Comparison of ENCODE assay signal across 22 cellular contexts in the genomic region with DNA sequence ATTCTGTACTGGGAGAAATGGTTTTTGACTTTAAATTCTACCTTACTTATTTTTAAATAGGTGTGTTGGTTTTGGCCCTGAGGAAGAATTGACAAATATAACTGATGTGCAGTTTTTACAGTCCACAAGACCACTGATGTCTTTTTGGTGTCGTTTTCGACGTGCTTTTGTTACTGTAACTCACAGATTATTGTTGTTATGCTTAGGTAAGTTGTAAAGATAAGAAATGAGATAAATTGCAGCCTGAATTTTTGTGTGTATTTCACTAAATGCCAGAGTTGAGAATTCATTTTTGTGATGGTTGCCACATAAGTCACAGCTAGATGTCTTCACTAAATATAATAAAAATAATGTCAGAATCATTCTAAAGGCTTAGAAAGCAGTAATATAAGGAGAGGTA. TPM values are rescaled to one million over a fixed set of nuclear protein-coding genes. Genes with fewer than 3 reads are reported as not detected.
A peak's percentile ranks its signal among the peaks of the same experiment; 100 is the strongest.
DNase-seq lines count a peak whose midpoint lies in the region; ATAC-seq, FAIRE-seq and TF ChIP-seq lines count a peak whose summit lies in the region.
"Had no signal": no experiment of that assay in that cellular context is flagged by ENCODE, and none has a peak within 500 bp of the region (broad histone marks: within the 10 kb centered on the region; RNA-seq: fewer than 3 reads in every experiment).

No MANE protein-coding gene starts in this region.

- H3K27me3 ChIP-seq in adipocyte (replicated peaks; ENCODE audit: control insufficient read depth, insufficient read depth, low read length): no peaks in the 10 kb centered on the region
- no peaks in the 10 kb centered on the region for H3K27me3 ChIP-seq in K562 (ENCODE audit: control insufficient read depth in 2 of 2, insufficient read depth in 2 of 2, low read length in 2 of 2)
- H3K27me3 ChIP-seq: BE2C; BLaER1 treated with 17β-estradiol and CSF1 and Interleukin-3, amounts not matched to agents 10 nM and 100 nM had no signal

- peak; percentile 63 for FAIRE-seq in K562 (lab: Jason Lieb, UNC)
- no peak for FAIRE-seq in H54 (lab: Jason Lieb, UNC)
- FAIRE-seq: D721Med, GM12891, H1 had no signal

- CTCF ChIA-PET in K562 (lab: Yijun Ruan, JAX; ENCODE audit: low intra/inter-chr PET ratio): no interaction called here

- peaks cover 61% of the 10 kb centered on the region for H3K36me3 Mint-ChIP-seq in stimulated activated effector memory CD8-positive, alpha-beta T cell treated with anti-CD3 and anti-CD28 coated beads, Interleukin-12 subunit alpha, Interleukin-12 subunit beta, amount 100 ng/mL, for 72 hours

- H3K9me1 ChIP-seq in K562 (ENCODE audit: control insufficient read depth, insufficient read depth, low read length): no peaks in the 10 kb centered on the region

- H3K4me3 Mint-ChIP-seq in stimulated activated effector memory CD8-positive, alpha-beta T cell treated with anti-CD3 and anti-CD28 coated beads, Interleukin-12 subunit alpha, Interleukin-12 subunit beta, amount 100 ng/mL, for 72 hours: no peak overlapping the region
- H3K4me3 Mint-ChIP-seq: CD14-positive monocyte; CD4-positive, alpha-beta T cell; CD8-positive, alpha-beta memory T cell; H9 had no signal

- DNase-seq in EH (ENCODE audit: low read depth) (peak; percentile 21), adipocyte (ENCODE audit: low read depth) (peak; percentile 18), K562 (ENCODE audit: extremely low read depth in 1 of 4, low spot score in 3 of 4) (no peak), H54 (ENCODE audit: insufficient read length, low spot score) (no peak), hepatic stellate cell (ENCODE audit: low spot score) (no peak), NOMO-1 treated with DMSO at 0.1 percent for 48 hours (lab: John Stamatoyannopoulos, UW; ENCODE audit: unreplicated experiment) (no peak)
- DNase-seq in stimulated activated effector memory CD8-positive, alpha-beta T cell treated with anti-CD3 and anti-CD28 coated beads, Interleukin-12 subunit alpha, Interleukin-12 subunit beta, amount 100 ng/mL, for 72 hours (ENCODE audit: low spot score in 2 of 2): no peak
- DNase-seq: BE2C; CD4-positive, alpha-beta T cell; CD8-positive, alpha-beta memory T cell; DMS 273 treated with DMSO at 0.1 percent for 48 hours; DMS79; GF-D8; GM23248; H9 had no signal

- no peak overlapping the region for H3K4me2 ChIP-seq in K562 (ENCODE audit: insufficient read depth, low read length)
- H3K4me2 ChIP-seq: BLaER1 treated with 17β-estradiol and CSF1 and Interleukin-3, amounts not matched to agents 10 nM and 100 nM had no signal

- H3K4me3 ChIP-seq in adipocyte (ENCODE audit: low read length) (no peak overlapping the region), K562 (no peak overlapping the region)
- H3K4me3 ChIP-seq: BLaER1 treated with 17β-estradiol and CSF1 and Interleukin-3, amounts not matched to agents 10 nM and 100 nM; GM23248 had no signal

- H3K4me1 ChIP-seq in adipocyte (ENCODE audit: control insufficient read depth, insufficient read depth, low read length) (no peaks in the 10 kb centered on the region), K562 (replicated peaks in 1 of 2; ENCODE audit: control insufficient read depth in 2 of 2, insufficient read depth in 2 of 2, low read length in 2 of 2) (no peaks in the 10 kb centered on the region)
- H3K4me1 ChIP-seq: BE2C; BLaER1 treated with 17β-estradiol and CSF1 and Interleukin-3, amounts not matched to agents 10 nM and 100 nM had no signal

- no peaks in the 10 kb centered on the region for H3K79me2 ChIP-seq in K562 (ENCODE audit: control insufficient read depth, insufficient read depth, low read length)

- H3K9ac ChIP-seq in adipocyte (ENCODE audit: low read length) (no peak overlapping the region), K562 (ENCODE audit: insufficient read depth in 1 of 2, low read depth in 2 of 2, low read length in 2 of 2) (no peak overlapping the region)
- H3K9ac ChIP-seq: BLaER1 treated with 17β-estradiol and CSF1 and Interleukin-3, amounts not matched to agents 10 nM and 100 nM; GM23248 had no signal

- H3K4me1 Mint-ChIP-seq in stimulated activated effector memory CD8-positive, alpha-beta T cell treated with anti-CD3 and anti-CD28 coated beads, Interleukin-12 subunit alpha, Interleukin-12 subunit beta, amount 100 ng/mL, for 72 hours: no peaks in the 10 kb centered on the region
- H3K4me1 Mint-ChIP-seq: CD14-positive monocyte had no signal

- H3K27ac ChIP-seq in K562 (ENCODE audit: extremely low read depth, low read depth, low read length): no peak overlapping the region
- H3K27ac ChIP-seq: 22Rv1; BLaER1 treated with 17β-estradiol and CSF1 and Interleukin-3, amounts not matched to agents 10 nM and 100 nM; GM23248 had no signal

- no peak for TF ChIP-seq RAD21 in K562 (CRISPR knock-in tag; conservative IDR thresholded peaks at IDR 0.05 in 1 of 2, IDR thresholded peaks at IDR 0.05 in 1 of 2)

- H3K9me3 ChIP-seq in adipocyte (ENCODE audit: control insufficient read depth, low read length) (no peaks in the 10 kb centered on the region), K562 (replicated peaks; ENCODE audit: control insufficient read depth, insufficient read depth, low read depth, low read length) (no peaks in the 10 kb centered on the region)
- H3K9me3 ChIP-seq: BE2C; BLaER1 treated with 17β-estradiol and CSF1 and Interleukin-3, amounts not matched to agents 10 nM and 100 nM had no signal

- BruUV-seq in K562 (replicated peaks; lab: Mats Ljungman, UMichigan): no TSS peak

- H2AFZ ChIP-seq in K562 (ENCODE audit: low read depth, low read length): no peak overlapping the region
- H2AFZ ChIP-seq: GM23248 had no signal

- POLR2A ChIA-PET in K562 (lab: Yijun Ruan, JAX): interaction anchor here (1.1 kb wide), 1 partner anchor 105 kb away, joined by 3 read pairs; no protein-coding TSS in a partner anchor

- 58% methylated on average over 3 of the region's 3 CpGs for WGBS in K562 (ENCODE audit: insufficient coverage, low coverage, missing lambda C conversion rate)

- H3K9me3 Mint-ChIP-seq in stimulated activated effector memory CD8-positive, alpha-beta T cell treated with anti-CD3 and anti-CD28 coated beads, Interleukin-12 subunit alpha, Interleukin-12 subunit beta, amount 100 ng/mL, for 72 hours: no peaks in the 10 kb centered on the region
- H3K9me3 Mint-ChIP-seq: CD14-positive monocyte; CD4-positive, alpha-beta T cell; CD8-positive, alpha-beta memory T cell; H9 had no signal

- H3K36me3 ChIP-seq in adipocyte (ENCODE audit: control insufficient read depth, insufficient read depth, low read length, severe bottlenecking) (peaks cover 38% of the 10 kb centered on the region), K562 (ENCODE audit: control insufficient read depth, insufficient read depth, low read length) (peaks cover 28% of the 10 kb centered on the region; the same call in 1 of the 3 replicates)

- TF ChIP-seq CTCF in K562 (IDR thresholded peaks at IDR 0.05 in 2 of 3, conservative IDR thresholded peaks at IDR 0.05 in 1 of 3; ENCODE audit: insufficient read depth in 2 of 3, low read depth in 1 of 3, low read length in 3 of 3): no peak

- in situ Hi-C loops in K562 (cut with MboI): no loop called here

- no peak for TF ChIP-seq POLR2A in K562 (conservative IDR thresholded peaks at IDR 0.05)
- no peak for TF ChIP-seq POLR2A in H54 (IDR thresholded peaks at IDR 0.05; ENCODE audit: low read depth, low read length)

- peak overlapping the region; percentile 10 for H3K27ac Mint-ChIP-seq in stimulated activated effector memory CD8-positive, alpha-beta T cell treated with anti-CD3 and anti-CD28 coated beads, Interleukin-12 subunit alpha, Interleukin-12 subunit beta, amount 100 ng/mL, for 72 hours
- H3K27ac Mint-ChIP-seq: CD4-positive, alpha-beta T cell; H9 had no signal

- TF ChIP-seq EP300 in K562 (IDR thresholded peaks at IDR 0.05; ENCODE audit: low read length): no peak

- no peak for ATAC-seq in K562
- no peak for ATAC-seq in stimulated activated effector memory CD8-positive, alpha-beta T cell treated with anti-CD3 and anti-CD28 coated beads, Interleukin-12 subunit alpha, Interleukin-12 subunit beta, amount 100 ng/mL, for 72 hours
- ATAC-seq: HCT116 had no signal

- no peaks in the 10 kb centered on the region for H4K20me1 ChIP-seq in K562 (replicated peaks; ENCODE audit: control insufficient read depth, insufficient read depth, low read length)

- intact Hi-C loops in K562 (cut with micrococcal nuclease): loop anchor here (10.0 kb wide), 1 partner anchor 114 kb away; a partner anchor contains a TSS

TF ChIP-seq in K562, 482 proteins besides CTCF, POLR2A, EP300 and RAD21:
- TF ChIP-seq ASH1L (IDR thresholded peaks at IDR 0.05; ENCODE audit: borderline replicate concordance, low read depth, partially characterized antibody): no peak
- TF ChIP-seq GABPA (tag; conservative IDR thresholded peaks at IDR 0.05; ENCODE audit: low read depth): no peak

RNA-seq across cellular contexts. Expression of a gene that starts 39.9 kb away (rescaled TPM):
- not detected in 2 replicates for total RNA-seq in K562 (2011; cell fraction: chromatin; rRNA removed; ENCODE audit: low replicate concordance)
- total RNA-seq in K562 (2011; cell fraction: nucleolus; rRNA removed): not detected in 2 replicates
- total RNA-seq in K562 (2011; cell fraction: nucleoplasm; rRNA removed): not detected in 2 replicates
- total RNA-seq in K562 (2014; rRNA removed): not detected in 2 replicates
- total RNA-seq in K562 (2014; rRNA removed; fragmentation: Illumina TruSeq; extraction: Trizol): not detected in 2 replicates
- not detected in 2 replicates for total RNA-seq in K562 (2015; rRNA removed; fragmentation: Illumina TruSeq; extraction: Trizol)
- 0.04 and 0.38 TPM in 2 replicates for total RNA-seq in K562 (2021)
- not detected in 2 replicates for polyA plus RNA-seq in K562 (2011; rRNA removed)
- 0.06 TPM in 1 of 2 replicates, not detected in the other for polyA plus RNA-seq in K562 (2011; cell fraction: cytosol; rRNA removed)
- not detected in 2 replicates for polyA plus RNA-seq in K562 (2011; cell fraction: nucleus; rRNA removed)
- polyA plus RNA-seq in K562 (2012): not detected in 2 replicates
- not detected in 2 replicates for polyA plus RNA-seq in K562 (2014; fragmentation: Illumina TruSeq; extraction: Trizol)
- polyA plus RNA-seq in K562 (2014; fragmentation: Nextera tagmentation; extraction: Ambion mirVana): not detected
- polyA plus RNA-seq in K562 (2014; rRNA removed): not detected in 2 replicates
- not detected in 2 replicates for polyA minus RNA-seq in K562 (2011; rRNA and poly(A)+ RNA removed)
- not detected in 2 replicates for polyA minus RNA-seq in K562 (2011; cell fraction: cytosol; rRNA and poly(A)+ RNA removed)
- polyA minus RNA-seq in K562 (2011; cell fraction: nucleus; rRNA and poly(A)+ RNA removed): not detected in 2 replicates
- total RNA-seq: CD8-positive, alpha-beta memory T cell had no signal
- polyA plus RNA-seq: CD8-positive, alpha-beta memory T cell had no signal

Comparison
In these comparisons a context has a peak if more than half of its experiments do, and no peak if none do; other contexts are left out.
1. DNase-seq: peak in EH (single experiment) and adipocyte (single experiment); none in K562 (0 of 4), stimulated activated effector memory CD8-positive, alpha-beta T cell treated with anti-CD3 and anti-CD28 coated beads, Interleukin-12 subunit alpha, Interleukin-12 subunit beta, amount 100 ng/mL, for 72 hours (0 of 2), H54 (single experiment), hepatic stellate cell (single experiment) and NOMO-1 treated with DMSO at 0.1 percent for 48 hours (single experiment).